Comparison of ENCODE assay signal across 11 cellular contexts in genomic region chr17:68599091-68599872, GRCh38. TPM values are rescaled to one million over a fixed set of nuclear protein-coding genes. Genes with fewer than 3 reads are reported as not detected.
A peak's percentile ranks its signal among the peaks of the same experiment; 100 is the strongest.
DNase-seq lines count a peak whose midpoint lies in the region; ATAC-seq, FAIRE-seq and TF ChIP-seq lines count a peak whose summit lies in the region.
"Had no signal": no experiment of that assay in that cellular context is flagged by ENCODE, and none has a peak within 500 bp of the region (broad histone marks: within the 10 kb centered on the region; RNA-seq: fewer than 3 reads in every experiment).

No MANE protein-coding gene starts in this region.

- H3K27me3 Mint-ChIP-seq in stimulated activated naive CD8-positive, alpha-beta T cell treated with anti-CD3 and anti-CD28 coated beads, Interleukin-15, amount 100 ng/mL, for 72 hours, result peaks cover 85% of the 10 kb centered on the region
- H3K27me3 Mint-ChIP-seq in endothelial cell (ENCODE audit: unreplicated experiment), result peaks cover 10% of the 10 kb centered on the region
- peaks cover 71 to 85% (median 75%) of the 10 kb centered on the region in 3 donors for H3K27me3 Mint-ChIP-seq in naive B cell

- H3K36me3 Mint-ChIP-seq in endothelial cell (ENCODE audit: low read depth, unreplicated experiment) (peaks cover 4% of the 10 kb centered on the region), naive B cell (no peaks in the 10 kb centered on the region)

- no peak for FAIRE-seq in RCC 7860 (lab: Jason Lieb, UNC)

- ATAC-seq in stimulated activated naive CD8-positive, alpha-beta T cell treated with anti-CD3 and anti-CD28 coated beads, Interleukin-15, amount 100 ng/mL, for 72 hours, result no peak
- no peak for ATAC-seq in stimulated activated naive CD8-positive, alpha-beta T cell treated with anti-CD3 and anti-CD28 coated beads, Interleukin-15, Interleukin-2, amounts not matched to agents 100 U/mL and 50 U/mL, for 24 hours
- ATAC-seq in naive B cell (ENCODE audit: low read depth in 2 of 2), result no peak
- no peak for ATAC-seq in HG02623 (IDR thresholded peaks at IDR 0.05; ENCODE audit: unreplicated experiment)

- TF ChIP-seq CTCF in endothelial cell (IDR thresholded peaks at IDR 0.05; ENCODE audit: unreplicated experiment), result no peak

- H3K4me1 Mint-ChIP-seq in stimulated activated naive CD8-positive, alpha-beta T cell treated with anti-CD3 and anti-CD28 coated beads, Interleukin-15, amount 100 ng/mL, for 72 hours, result peaks cover 36% of the 10 kb centered on the region
- H3K4me1 Mint-ChIP-seq in endothelial cell (ENCODE audit: unreplicated experiment), result peaks cover 18% of the 10 kb centered on the region
- peaks cover 5 to 11% (median 6%) of the 10 kb centered on the region in 3 donors for H3K4me1 Mint-ChIP-seq in naive B cell

- H3K27ac Mint-ChIP-seq in stimulated activated naive CD8-positive, alpha-beta T cell treated with anti-CD3 and anti-CD28 coated beads, Interleukin-15, amount 100 ng/mL, for 72 hours, result no peak overlapping the region
- H3K27ac Mint-ChIP-seq in endothelial cell (ENCODE audit: unreplicated experiment), result no peak overlapping the region
- no peak overlapping the region for H3K27ac Mint-ChIP-seq in naive B cell

- H3K9me3 Mint-ChIP-seq in stimulated activated naive CD8-positive, alpha-beta T cell treated with anti-CD3 and anti-CD28 coated beads, Interleukin-15, amount 100 ng/mL, for 72 hours, result no peaks in the 10 kb centered on the region
- H3K9me3 Mint-ChIP-seq in endothelial cell (ENCODE audit: unreplicated experiment) (no peaks in the 10 kb centered on the region), naive B cell (peaks cover 0 to 6% (median 0%) of the 10 kb centered on the region in 7 donors)

- DNase-seq in stimulated activated naive CD8-positive, alpha-beta T cell treated with anti-CD3 and anti-CD28 coated beads, Interleukin-15, amount 100 ng/mL, for 72 hours, result no peak
- no peak for DNase-seq in stimulated activated naive CD8-positive, alpha-beta T cell treated with anti-CD3 and anti-CD28 coated beads, Interleukin-15, Interleukin-2, amounts not matched to agents 100 U/mL and 50 U/mL, for 24 hours
- DNase-seq in endothelial cell (ENCODE audit: low spot score) (no peak), naive B cell (no peak), COLO829 (ENCODE audit: low spot score) (no peak), dermis blood vessel endothelial cell (no peak), RCC 7860 (ENCODE audit: low spot score) (no peak)
- DNase-seq: stimulated activated CD4-positive, alpha-beta T cell treated with anti-CD3 and anti-CD28 coated beads, Interleukin-4, amount 100 ng/mL, for 4 hours had no signal

- peak overlapping the region; percentile 63 to 78 for H3K4me3 Mint-ChIP-seq in stimulated activated naive CD8-positive, alpha-beta T cell treated with anti-CD3 and anti-CD28 coated beads, Interleukin-15, amount 100 ng/mL, for 72 hours
- H3K4me3 Mint-ChIP-seq in endothelial cell (ENCODE audit: unreplicated experiment), result peak overlapping the region; percentile 87
- peak overlapping the region in 6 of 8 donors; percentile 65 to 80 (median 70) for H3K4me3 Mint-ChIP-seq in naive B cell

RNA-seq across cellular contexts. Expression of gene FAM20A, which starts 1.9 kb away (rescaled TPM):
- total RNA-seq in endothelial cell (ENCODE audit: unreplicated experiment) (0.44 TPM), dermis blood vessel endothelial cell (not detected in 2 replicates)
- polyA plus RNA-seq in naive B cell (ENCODE audit: low read depth in 6 of 6), result under 1 TPM in 2 of 6 donors, not detected in 4; 0.11 to 0.13 TPM
- total RNA-seq: Daoy, dermis microvascular lymphatic vessel endothelial cell had no signal
